In the genomic region with DNA sequence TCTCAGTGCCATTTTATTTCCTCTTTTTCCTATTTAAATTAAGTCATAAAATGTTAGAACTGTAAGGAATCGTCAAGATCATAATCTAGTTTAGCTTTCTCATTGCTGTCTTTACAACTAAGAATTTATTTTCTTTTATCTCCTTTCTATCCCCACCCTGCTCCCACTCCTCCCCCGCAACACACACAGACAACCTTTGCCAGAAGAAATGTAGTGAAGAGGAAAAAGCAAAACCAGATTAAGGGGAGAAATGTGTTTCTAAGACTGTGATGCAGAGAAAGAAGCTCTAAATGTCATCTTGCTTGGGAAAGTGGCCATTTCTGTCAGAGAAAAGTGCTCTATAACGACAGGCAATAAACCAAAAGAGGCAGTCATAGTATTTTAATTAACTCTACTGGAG, we compare ENCODE assay signal across 14 cellular contexts.
"Had no signal": no experiment of that assay in that cellular context is flagged by ENCODE, and none has a peak within 500 bp of the region (broad histone marks: within the 10 kb centered on the region; RNA-seq: fewer than 3 reads in every experiment).

No MANE protein-coding gene starts in this region.

- H3K4me1 Mint-ChIP-seq: activated naive CD8-positive, alpha-beta T cell treated with anti-CD3 and anti-CD28 coated beads, Interleukin-2, amount 10 ng/mL, durations not matched to agents 7 days and 5 days had no signal

- ATAC-seq: activated T-cell treated with anti-CD3 and anti-CD28 coated beads, Interleukin-2, amount 50 U/mL, for 4 hours; psoas muscle had no signal

- H3K27ac Mint-ChIP-seq: activated CD4-positive, alpha-beta memory T cell treated with anti-CD3 and anti-CD28 coated beads for 36 hours; activated naive CD8-positive, alpha-beta T cell treated with anti-CD3 and anti-CD28 coated beads, Interleukin-2, amount 10 ng/mL, durations not matched to agents 7 days and 5 days had no signal

- DNase-seq: activated CD4-positive, alpha-beta memory T cell treated with anti-CD3 and anti-CD28 coated beads for 36 hours; activated CD4-positive, alpha-beta T cell treated with anti-CD3 and anti-CD28 coated beads for 1 hour; activated gamma-delta T cell; activated naive CD8-positive, alpha-beta T cell treated with anti-CD3 and anti-CD28 coated beads, Interleukin-2, amount 10 ng/mL, durations not matched to agents 7 days and 5 days; activated T-cell treated with anti-CD3 and anti-CD28 coated beads, Interleukin-2, amount 50 U/mL, for 4 hours; aorta; esophagus squamous epithelium; foreskin melanocyte; psoas muscle; stimulated activated CD4-positive, alpha-beta T cell treated with anti-CD3 and anti-CD28 coated beads, Interleukin-2, amount 100 ng/mL, for 48 hours; stimulated activated naive CD4-positive, alpha-beta T cell treated with Interleukin-2 at 50 U/mL for 16 hours; trophoblast cell had no signal

- FAIRE-seq: bronchial epithelial cell, keratinocyte had no signal

- H3K4me3 Mint-ChIP-seq: activated CD4-positive, alpha-beta memory T cell treated with anti-CD3 and anti-CD28 coated beads for 36 hours; activated naive CD8-positive, alpha-beta T cell treated with anti-CD3 and anti-CD28 coated beads, Interleukin-2, amount 10 ng/mL, durations not matched to agents 7 days and 5 days; activated T-cell treated with anti-CD3 and anti-CD28 coated beads, Interleukin-2, amount 50 U/mL, for 4 hours had no signal

- H3K36me3 Mint-ChIP-seq: activated naive CD8-positive, alpha-beta T cell treated with anti-CD3 and anti-CD28 coated beads, Interleukin-2, amount 10 ng/mL, durations not matched to agents 7 days and 5 days had no signal

- H3K27me3 Mint-ChIP-seq: activated CD4-positive, alpha-beta memory T cell treated with anti-CD3 and anti-CD28 coated beads for 36 hours; activated naive CD8-positive, alpha-beta T cell treated with anti-CD3 and anti-CD28 coated beads, Interleukin-2, amount 10 ng/mL, durations not matched to agents 7 days and 5 days had no signal
